In the genomic region with DNA sequence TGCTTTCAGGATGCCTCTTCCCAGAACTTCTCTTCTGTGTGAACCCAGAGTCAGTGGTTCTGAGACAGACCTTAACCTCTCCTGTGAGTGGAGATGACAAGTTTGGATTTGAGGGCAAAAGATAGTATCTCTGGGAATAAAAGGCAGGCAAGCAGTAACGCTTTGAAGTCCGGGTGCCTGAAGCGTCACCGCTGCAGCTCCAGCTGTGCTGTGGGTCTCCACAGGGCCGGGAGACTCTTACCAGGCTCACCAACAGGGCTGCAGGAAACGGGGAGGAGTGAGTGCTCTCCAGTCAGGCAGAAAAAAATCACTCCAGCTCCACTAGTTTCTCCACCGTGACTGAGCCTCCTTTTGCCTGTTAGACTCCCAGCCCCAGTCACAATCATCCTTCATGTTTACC, we compare ENCODE assay signal across 1 cellular context.
TF ChIP-seq lines count a peak whose summit lies in the region.

No MANE protein-coding gene starts in this region.

TF ChIP-seq in H1, 55 proteins besides CTCF, POLR2A, EP300 and RAD21:
- TF ChIP-seq BACH1 (IDR thresholded peaks at IDR 0.05; ENCODE audit: low read length) (no peak), JUND (IDR thresholded peaks at IDR 0.05; ENCODE audit: low read length) (no peak)
- TF ChIP-seq, protein P1, sequence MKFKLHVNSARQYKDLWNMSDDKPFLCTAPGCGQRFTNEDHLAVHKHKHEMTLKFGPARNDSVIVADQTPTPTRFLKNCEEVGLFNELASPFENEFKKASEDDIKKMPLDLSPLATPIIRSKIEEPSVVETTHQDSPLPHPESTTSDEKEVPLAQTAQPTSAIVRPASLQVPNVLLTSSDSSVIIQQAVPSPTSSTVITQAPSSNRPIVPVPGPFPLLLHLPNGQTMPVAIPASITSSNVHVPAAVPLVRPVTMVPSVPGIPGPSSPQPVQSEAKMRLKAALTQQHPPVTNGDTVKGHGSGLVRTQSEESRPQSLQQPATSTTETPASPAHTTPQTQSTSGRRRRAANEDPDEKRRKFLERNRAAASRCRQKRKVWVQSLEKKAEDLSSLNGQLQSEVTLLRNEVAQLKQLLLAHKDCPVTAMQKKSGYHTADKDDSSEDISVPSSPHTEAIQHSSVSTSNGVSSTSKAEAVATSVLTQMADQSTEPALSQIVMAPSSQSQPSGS (IDR thresholded peaks at IDR 0.05; ENCODE audit: low read length), result no peak
